In genomic region chr2:166224197-166224596, GRCh38 we compare ENCODE assay signal across 11 cellular contexts.
"Had no signal": no experiment of that assay in that cellular context is flagged by ENCODE, and none has a peak within 500 bp of the region (broad histone marks: within the 10 kb centered on the region; RNA-seq: fewer than 3 reads in every experiment).

No MANE protein-coding gene starts in this region.

- DNase-seq: GM23248, GOT3, H7, H9, HCEC 1CT, HFFc6 had no signal

- ATAC-seq: GM23338, HCT116 had no signal

- H3K4me3 ChIP-seq: GM23248, GM23338, HAP-1 had no signal

- H3K4me2 ChIP-seq: GM23338 had no signal

- H3K36me3 ChIP-seq: HAP-1 had no signal

- H3K9me3 ChIP-seq: HAP-1 had no signal

- H2AFZ ChIP-seq: GM23248, GM23338 had no signal

- H3K4me1 ChIP-seq: HAP-1 had no signal

- FAIRE-seq: H1, H54 had no signal

- H3K9ac ChIP-seq: GM23248 had no signal

- H3K27ac ChIP-seq: GM23248 had no signal
